In genomic region chr7:102306916-102307677, GRCh38 we compare ENCODE assay signal across 8 cellular contexts. TPM values are rescaled to one million over a fixed set of nuclear protein-coding genes. Genes with fewer than 3 reads are reported as not detected.
A peak's percentile ranks its signal among the peaks of the same experiment; 100 is the strongest.
DNase-seq lines count a peak whose midpoint lies in the region; ATAC-seq, FAIRE-seq and TF ChIP-seq lines count a peak whose summit lies in the region.

No MANE protein-coding gene starts in this region.

- no peak for FAIRE-seq in frontal cortex (lab: Jason Lieb, UNC)

- no peak for TF ChIP-seq CTCF in chondrocyte (IDR thresholded peaks at IDR 0.05)

- H3K27me3 Mint-ChIP-seq in chondrocyte (ENCODE audit: low read depth): no peaks in the 10 kb centered on the region

- peaks cover 17% of the 10 kb centered on the region for H3K4me1 Mint-ChIP-seq in chondrocyte (ENCODE audit: low read depth)

- H3K9ac ChIP-seq in NT2/D1 (ENCODE audit: insufficient read length, low read depth): no peak overlapping the region

- peak; percentile 59 for DNase-seq in COLO829 (ENCODE audit: low spot score)
- peak; percentile 72 for DNase-seq in NT2/D1 (ENCODE audit: low read depth, low spot score)
- no peak for DNase-seq in chondrocyte (ENCODE audit: low spot score)
- DNase-seq in myocyte (ENCODE audit: low read depth): peak; percentile 86
- no peak for DNase-seq in frontal cortex (ENCODE audit: low spot score in 2 of 2)
- DNase-seq in HT-29 (ENCODE audit: low spot score): no peak

- peak; percentile 78 for ATAC-seq in GM19023 (IDR thresholded peaks at IDR 0.05; ENCODE audit: unreplicated experiment)
- peak; percentile 63 for ATAC-seq in HG03066 (IDR thresholded peaks at IDR 0.05; ENCODE audit: low read depth, unreplicated experiment)

- H3K36me3 Mint-ChIP-seq in chondrocyte (ENCODE audit: low read depth): no peaks in the 10 kb centered on the region

- no peak overlapping the region for H3K4me3 Mint-ChIP-seq in chondrocyte (ENCODE audit: unreplicated experiment)

- no peaks in the 10 kb centered on the region for H3K27me3 ChIP-seq in NT2/D1 (ENCODE audit: insufficient read depth, insufficient read length)

- peak overlapping the region; percentile 66 for H3K27ac Mint-ChIP-seq in chondrocyte (ENCODE audit: unreplicated experiment)

- H3K4me1 ChIP-seq in NT2/D1 (ENCODE audit: insufficient read depth, insufficient read length): peaks cover 34% of the 10 kb centered on the region

- H3K9me3 ChIP-seq in NT2/D1 (ENCODE audit: insufficient read depth, low read length): no peaks in the 10 kb centered on the region

- H3K9me3 Mint-ChIP-seq in chondrocyte (ENCODE audit: low read depth): no peaks in the 10 kb centered on the region

- H3K4me3 ChIP-seq in NT2/D1 (ENCODE audit: insufficient read length, low read depth): no peak overlapping the region

- H3K36me3 ChIP-seq in NT2/D1 (ENCODE audit: insufficient read depth, insufficient read length, low read length): peaks cover 11% of the 10 kb centered on the region

RNA-seq across cellular contexts. Expression of gene SH2B2, which starts 20.4 kb away (rescaled TPM):
- 2.3 to 4.1 TPM (median 2.6 TPM) in 3 replicates for total RNA-seq in chondrocyte
- total RNA-seq in myocyte: 32.1 and 51.6 TPM in 2 replicates
- 7.6 TPM for polyA plus RNA-seq in myocyte (2012)
- total RNA-seq in frontal cortex: 10.2 TPM
- total RNA-seq in HT-29 (2014; rRNA removed; shearing (Covaris generic)): 2.0 TPM in 2 replicates

RNA-seq across cellular contexts. Expression of gene SPDYE6, which starts 49.1 kb away (rescaled TPM):
- total RNA-seq in chondrocyte (not detected in 3 replicates), myocyte (not detected in 2 replicates), frontal cortex (not detected)
- polyA plus RNA-seq in myocyte (2012): 4.5 TPM
- total RNA-seq in HT-29 (2014; rRNA removed; shearing (Covaris generic)): not detected in 2 replicates

Comparison
In these comparisons a context has a peak if more than half of its experiments do, and no peak if none do; other contexts are left out.
1. DNase-seq: peak in COLO829 (single experiment), NT2/D1 (single experiment) and myocyte (single experiment); none in chondrocyte (single experiment), frontal cortex (0 of 2) and HT-29 (single experiment).